Comparison of ENCODE assay signal across 16 cellular contexts in genomic region chr9:138010274-138010800, GRCh38.
DNase-seq lines count a peak whose midpoint lies in the region; ATAC-seq and TF ChIP-seq lines count a peak whose summit lies in the region.
"Had no signal": no experiment of that assay in that cellular context is flagged by ENCODE, and none has a peak within 500 bp of the region (broad histone marks: within the 10 kb centered on the region; RNA-seq: fewer than 3 reads in every experiment).

No MANE protein-coding gene starts in this region.

- 58 to 73% (median 66%) methylated on average over 5 to 7 of the region's 7 CpGs for WGBS in stomach, 5 donors

- H3K4me3 Mint-ChIP-seq in activated naive CD8-positive, alpha-beta T cell treated with anti-CD3 and anti-CD28 coated beads, Interleukin-2, amount 10 ng/mL, durations not matched to agents 7 days and 5 days = no peak overlapping the region
- no peak overlapping the region for H3K4me3 Mint-ChIP-seq in activated naive CD8-positive, alpha-beta T cell treated with anti-CD3 and anti-CD28 coated beads for 36 hours
- H3K4me3 Mint-ChIP-seq in GM23338 = no peak overlapping the region
- H3K4me3 Mint-ChIP-seq: activated T-helper 17 cell treated with anti-CD3 and anti-CD28 coated beads, Interleukin-2, amount 50 U/mL, for 72 hours; CD4-positive, alpha-beta T cell had no signal

- intact Hi-C loops in stomach (cut with DNase I; ENCODE audit: low total_unique reads) = no loop called here

- no peak overlapping the region for H3K27ac ChIP-seq in GM23338 (ENCODE audit: low read depth)
- H3K27ac ChIP-seq in stomach = no peak overlapping the region
- H3K27ac ChIP-seq: vagina had no signal

- no peaks in the 10 kb centered on the region for H4K20me1 ChIP-seq in GM23338 (replicated peaks; ENCODE audit: insufficient read depth)

- TF ChIP-seq EP300 in stomach (IDR thresholded peaks at IDR 0.05) = no peak

- H3F3A ChIP-seq in GM23338 (replicated peaks; ENCODE audit: low read depth) = no peaks in the 10 kb centered on the region

- no peaks in the 10 kb centered on the region for H3K27me3 Mint-ChIP-seq in activated naive CD8-positive, alpha-beta T cell treated with anti-CD3 and anti-CD28 coated beads, Interleukin-2, amount 10 ng/mL, durations not matched to agents 7 days and 5 days
- peaks cover 4% of the 10 kb centered on the region for H3K27me3 Mint-ChIP-seq in activated naive CD8-positive, alpha-beta T cell treated with anti-CD3 and anti-CD28 coated beads for 36 hours
- H3K27me3 Mint-ChIP-seq in GM23338 (ENCODE audit: insufficient read depth, low read depth, poor library complexity) = peaks cover 4% of the 10 kb centered on the region
- H3K27me3 Mint-ChIP-seq: activated T-helper 17 cell treated with anti-CD3 and anti-CD28 coated beads, Interleukin-2, amount 50 U/mL, for 72 hours had no signal

- H2AFZ ChIP-seq in GM23338 = no peak overlapping the region

- no peaks in the 10 kb centered on the region for H3K4me1 Mint-ChIP-seq in activated naive CD8-positive, alpha-beta T cell treated with anti-CD3 and anti-CD28 coated beads, Interleukin-2, amount 10 ng/mL, durations not matched to agents 7 days and 5 days
- no peaks in the 10 kb centered on the region for H3K4me1 Mint-ChIP-seq in activated naive CD8-positive, alpha-beta T cell treated with anti-CD3 and anti-CD28 coated beads for 36 hours
- H3K4me1 Mint-ChIP-seq in GM23338 = peaks cover 8% of the 10 kb centered on the region; the same call in 2 of the 3 replicates
- H3K4me1 Mint-ChIP-seq: activated T-helper 17 cell treated with anti-CD3 and anti-CD28 coated beads, Interleukin-2, amount 50 U/mL, for 72 hours had no signal

- no peaks in the 10 kb centered on the region for H3K9me2 ChIP-seq in GM23338 (ENCODE audit: insufficient read depth)

- no peak overlapping the region for H3K4me2 ChIP-seq in GM23338

- no peaks in the 10 kb centered on the region for H3K36me3 Mint-ChIP-seq in activated naive CD8-positive, alpha-beta T cell treated with anti-CD3 and anti-CD28 coated beads, Interleukin-2, amount 10 ng/mL, durations not matched to agents 7 days and 5 days
- no peaks in the 10 kb centered on the region for H3K36me3 Mint-ChIP-seq in activated naive CD8-positive, alpha-beta T cell treated with anti-CD3 and anti-CD28 coated beads for 36 hours
- peaks cover 6% of the 10 kb centered on the region; the same call in 1 of the 3 replicates for H3K36me3 Mint-ChIP-seq in GM23338 (ENCODE audit: low read depth)

- DNase-seq in activated naive CD8-positive, alpha-beta T cell treated with anti-CD3 and anti-CD28 coated beads, Interleukin-2, amount 10 ng/mL, durations not matched to agents 7 days and 5 days = peak; percentile 17
- DNase-seq in activated naive CD8-positive, alpha-beta T cell treated with anti-CD3 and anti-CD28 coated beads for 36 hours = no peak
- DNase-seq in GM23338 (ENCODE audit: low spot score) = no peak
- peak; percentile 94 for DNase-seq in NCI-H69 (lab: John Stamatoyannopoulos, UW)
- peak; percentile 7 for DNase-seq in stomach
- DNase-seq in iPS-NIHi11 (ENCODE audit: low spot score) = no peak
- DNase-seq: activated CD4-positive, alpha-beta T cell treated with anti-CD3 and anti-CD28 coated beads for 48 hours; effector CD4-positive, alpha-beta T cell; foreskin fibroblast; GOT3; Kasumi-1 had no signal

- no peaks in the 10 kb centered on the region for H3K36me3 ChIP-seq in GM23338 (ENCODE audit: insufficient read depth)
- no peaks in the 10 kb centered on the region for H3K36me3 ChIP-seq in stomach
- H3K36me3 ChIP-seq: vagina had no signal

- no peaks in the 10 kb centered on the region for H3K9me3 Mint-ChIP-seq in activated naive CD8-positive, alpha-beta T cell treated with anti-CD3 and anti-CD28 coated beads, Interleukin-2, amount 10 ng/mL, durations not matched to agents 7 days and 5 days
- H3K9me3 Mint-ChIP-seq in activated naive CD8-positive, alpha-beta T cell treated with anti-CD3 and anti-CD28 coated beads for 36 hours = no peaks in the 10 kb centered on the region
- H3K9me3 Mint-ChIP-seq in GM23338 = no peaks in the 10 kb centered on the region; the same call in 1 of the 3 replicates
- H3K9me3 Mint-ChIP-seq: activated T-helper 17 cell treated with anti-CD3 and anti-CD28 coated beads, Interleukin-2, amount 50 U/mL, for 72 hours; CD4-positive, alpha-beta T cell had no signal

- H3K27ac Mint-ChIP-seq in activated naive CD8-positive, alpha-beta T cell treated with anti-CD3 and anti-CD28 coated beads, Interleukin-2, amount 10 ng/mL, durations not matched to agents 7 days and 5 days = no peak overlapping the region
- no peak overlapping the region for H3K27ac Mint-ChIP-seq in activated naive CD8-positive, alpha-beta T cell treated with anti-CD3 and anti-CD28 coated beads for 36 hours
- H3K27ac Mint-ChIP-seq in GM23338 = no peak overlapping the region
- H3K27ac Mint-ChIP-seq: activated T-helper 17 cell treated with anti-CD3 and anti-CD28 coated beads, Interleukin-2, amount 50 U/mL, for 72 hours; CD4-positive, alpha-beta T cell had no signal

- no peak for TF ChIP-seq CTCF in GM23338 (conservative IDR thresholded peaks at IDR 0.05; ENCODE audit: low read depth in 2 of 2)
- TF ChIP-seq CTCF in stomach (IDR thresholded peaks at IDR 0.05) = no peak

- H3K4me1 ChIP-seq in GM23338 (ENCODE audit: insufficient read depth) (no peaks in the 10 kb centered on the region), stomach (no peaks in the 10 kb centered on the region)
- H3K4me1 ChIP-seq: vagina had no signal

- H3K9me3 ChIP-seq in stomach = no peaks in the 10 kb centered on the region
- H3K9me3 ChIP-seq: mucosa of descending colon, vagina had no signal

- TF ChIP-seq POLR2A in stomach (IDR thresholded peaks at IDR 0.05) = no peak

- POLR2A ChIA-PET in activated naive CD8-positive, alpha-beta T cell treated with anti-CD3 and anti-CD28 coated beads, Interleukin-2, amount 10 ng/mL, durations not matched to agents 7 days and 5 days (lab: Charles Lee) = no interaction called here

- H3K79me2 ChIP-seq in GM23338 (replicated peaks; ENCODE audit: insufficient read depth) = no peaks in the 10 kb centered on the region

- H3K27me3 ChIP-seq in GM23338 (ENCODE audit: insufficient read depth) (no peaks in the 10 kb centered on the region), stomach (peaks cover 0 to 17% (median 0%) of the 10 kb centered on the region in 3 donors)
- H3K27me3 ChIP-seq: vagina had no signal

- H3K4me3 ChIP-seq in GM23338 (no peak overlapping the region), stomach (no peak overlapping the region)
- H3K4me3 ChIP-seq: mucosa of descending colon, vagina had no signal

- ATAC-seq in activated naive CD8-positive, alpha-beta T cell treated with anti-CD3 and anti-CD28 coated beads, Interleukin-2, amount 10 ng/mL, durations not matched to agents 7 days and 5 days (ENCODE audit: low read depth) = no peak
- ATAC-seq in GM23338 (peak; percentile 43), GM19023 (IDR thresholded peaks at IDR 0.05; ENCODE audit: unreplicated experiment) (no peak)
- ATAC-seq: activated T-helper 17 cell treated with anti-CD3 and anti-CD28 coated beads, Interleukin-2, amount 50 U/mL, for 72 hours; mucosa of descending colon had no signal

TF ChIP-seq in GM23338, 12 proteins besides CTCF, POLR2A, EP300 and RAD21 (continues in another document):
- no peak for TF ChIP-seq ZNF114 (CRISPR knock-in tag; IDR thresholded peaks at IDR 0.05)

Comparison
In these comparisons a context has a peak if more than half of its experiments do, and no peak if none do; other contexts are left out.
1. DNase-seq: peak in activated naive CD8-positive, alpha-beta T cell treated with anti-CD3 and anti-CD28 coated beads, Interleukin-2, amount 10 ng/mL, durations not matched to agents 7 days and 5 days (single experiment), NCI-H69 (single experiment) and stomach (single experiment); none in activated naive CD8-positive, alpha-beta T cell treated with anti-CD3 and anti-CD28 coated beads for 36 hours (single experiment), GM23338 (single experiment) and iPS-NIHi11 (single experiment).